ENCODE assay signal across 26 cellular contexts in genomic region chr1:62311473-62311943, GRCh38. TPM values are rescaled to one million over a fixed set of nuclear protein-coding genes. Genes with fewer than 3 reads are reported as not detected.
DNase-seq lines count a peak whose midpoint lies in the region; ATAC-seq and TF ChIP-seq lines count a peak whose summit lies in the region.
"Had no signal": no experiment of that assay in that cellular context is flagged by ENCODE, and none has a peak within 500 bp of the region (broad histone marks: within the 10 kb centered on the region; RNA-seq: fewer than 3 reads in every experiment).

No MANE protein-coding gene starts in this region.

- ATAC-seq in HG03571 (IDR thresholded peaks at IDR 0.05; ENCODE audit: unreplicated experiment) (no peak), upper lobe of left lung (ENCODE audit: low FRiP score in 2 of 2) (no peak), HG02571 (IDR thresholded peaks at IDR 0.05; ENCODE audit: unreplicated experiment) (no peak)
- ATAC-seq: activated CD8-positive, alpha-beta T cell treated with anti-CD3 and anti-CD28 coated beads for 36 hours; CD8-positive, alpha-beta T cell; esophagus mucosa; left ventricle myocardium superior; mucosa of descending colon; T-helper 17 cell had no signal

- no peaks in the 10 kb centered on the region for H3K27me3 ChIP-seq in mesendoderm (ENCODE audit: insufficient read depth, low read length, poor library complexity)
- H3K27me3 ChIP-seq in upper lobe of left lung = no peaks in the 10 kb centered on the region

- WGBS in mesendoderm (ENCODE audit: extremely low coverage, insufficient coverage, low lambda C conversion rate) = 100% methylated on average over 1 of the region's 6 CpGs
- WGBS in upper lobe of left lung, 2 donors = 81 to 90% methylated on average over 6 of the region's 6 CpGs

- no peak overlapping the region for H2AK5ac ChIP-seq in mesendoderm (ENCODE audit: low read length)

- H3K9ac ChIP-seq in mesendoderm (ENCODE audit: low read length) = no peak overlapping the region
- H3K9ac ChIP-seq: GM23248 had no signal

- no peak for TF ChIP-seq EP300 in upper lobe of left lung (IDR thresholded peaks at IDR 0.05)

- no peak overlapping the region for H3K18ac ChIP-seq in mesendoderm (ENCODE audit: low read length)

- H4K8ac ChIP-seq in mesendoderm (ENCODE audit: low read depth, low read length) = no peak overlapping the region

- H3K4ac ChIP-seq in mesendoderm (ENCODE audit: low read depth, low read length) = no peak overlapping the region

- H4K5ac ChIP-seq in mesendoderm (ENCODE audit: low read length) = no peak overlapping the region

- H3K23ac ChIP-seq in mesendoderm (ENCODE audit: low read length) = no peak overlapping the region

- no peak overlapping the region for H2BK120ac ChIP-seq in mesendoderm (ENCODE audit: low read depth, low read length)

- H3K27ac ChIP-seq in mesendoderm (ENCODE audit: low read depth, low read length) = no peak overlapping the region
- no peak overlapping the region for H3K27ac ChIP-seq in upper lobe of left lung
- H3K27ac ChIP-seq: GM23248 had no signal

- H3K4me2 ChIP-seq in mesendoderm (ENCODE audit: low read length) = no peak overlapping the region

- H3K79me1 ChIP-seq in mesendoderm (ENCODE audit: low read length) = no peaks in the 10 kb centered on the region

- no peaks in the 10 kb centered on the region for H3K79me2 ChIP-seq in mesendoderm (ENCODE audit: control insufficient read depth, insufficient read depth, low read length)

- H3K56ac ChIP-seq in mesendoderm (ENCODE audit: low read length) = no peak overlapping the region

- H3K4me1 ChIP-seq in mesendoderm (ENCODE audit: control insufficient read depth, low read depth, low read length) (peaks cover 6% of the 10 kb centered on the region), upper lobe of left lung (no peaks in the 10 kb centered on the region)

- no peak overlapping the region for H2BK15ac ChIP-seq in mesendoderm (replicated peaks; ENCODE audit: low read depth)

- H3K9me3 ChIP-seq in upper lobe of left lung = no peaks in the 10 kb centered on the region
- H3K9me3 ChIP-seq: mucosa of descending colon had no signal

- no peak overlapping the region for H2BK5ac ChIP-seq in mesendoderm (ENCODE audit: low read length)

- H3K4me3 ChIP-seq in mesendoderm (ENCODE audit: low read length) = no peak overlapping the region
- H3K4me3 ChIP-seq in upper lobe of left lung = no peak overlapping the region
- H3K4me3 ChIP-seq: GM23248, mucosa of descending colon had no signal

- no peak for TF ChIP-seq CTCF in upper lobe of left lung (IDR thresholded peaks at IDR 0.05)

- DNase-seq in D341Med (ENCODE audit: low spot score) (peak; percentile 58), NCI-H526 (lab: John Stamatoyannopoulos, UW) (peak; percentile 50 to 72), SW480 (ENCODE audit: low spot score) (peak; percentile 69), mesendoderm (peak; percentile 73), upper lobe of left lung (no peak), NCI-H1048 (lab: John Stamatoyannopoulos, UW) (no peak)
- DNase-seq: activated B cell treated with CpG ODN at 0.5 μM for 24 hours; activated CD8-positive, alpha-beta T cell treated with anti-CD3 and anti-CD28 coated beads for 36 hours; activated naive CD4-positive, alpha-beta T cell treated with anti-CD3 and anti-CD28 coated beads, Interleukin-2, amount 10 ng/mL, durations not matched to agents 7 days and 5 days; activated T-cell treated with anti-CD3 and anti-CD28 coated beads, Interleukin-2, amount 50 U/mL, for 1 hour; anterior cingulate cortex; CD8-positive, alpha-beta T cell; cerebellar nuclear complex; GM23248; left ventricle myocardium superior; mucosa of descending colon; NCI-H1694; NCI-H345; Right ventricle myocardium superior; small intestine; T-helper 17 cell had no signal

- TF ChIP-seq POLR2A in upper lobe of left lung (IDR thresholded peaks at IDR 0.05) = no peak

- no peaks in the 10 kb centered on the region for H3K36me3 ChIP-seq in mesendoderm (ENCODE audit: control insufficient read depth, insufficient read depth, low read length)
- H3K36me3 ChIP-seq in upper lobe of left lung = no peaks in the 10 kb centered on the region

RNA-seq across cellular contexts. Expression of gene KANK4, which starts 7.7 kb away (rescaled TPM):
- polyA plus RNA-seq in mesendoderm (2013, experiment 1 of 2) = 0.17 TPM
- 0.22 TPM for polyA plus RNA-seq in mesendoderm (2013, experiment 2 of 2)
- total RNA-seq in upper lobe of left lung = 1 to 10 TPM in 5 of 6 donors, under 1 TPM in 1; 0.63 to 9.8 (median 3.7) TPM
- total RNA-seq: activated B cell treated with CpG ODN at 0.5 μM for 24 hours; activated CD8-positive, alpha-beta T cell treated with anti-CD3 and anti-CD28 coated beads for 36 hours; CD8-positive, alpha-beta T cell; esophagus mucosa; pulmonary artery endothelial cell; T-helper 17 cell had no signal
- polyA plus RNA-seq: AG04450 had no signal

Comparison
In these comparisons a context has a peak if more than half of its experiments do, and no peak if none do; other contexts are left out.
1. DNase-seq: peak in D341Med (single experiment), NCI-H526 (2 of 2), SW480 (single experiment) and mesendoderm (single experiment); none in upper lobe of left lung (0 of 2) and NCI-H1048 (single experiment).